9 cellular contexts compared by ENCODE assay signal in the genomic region with DNA sequence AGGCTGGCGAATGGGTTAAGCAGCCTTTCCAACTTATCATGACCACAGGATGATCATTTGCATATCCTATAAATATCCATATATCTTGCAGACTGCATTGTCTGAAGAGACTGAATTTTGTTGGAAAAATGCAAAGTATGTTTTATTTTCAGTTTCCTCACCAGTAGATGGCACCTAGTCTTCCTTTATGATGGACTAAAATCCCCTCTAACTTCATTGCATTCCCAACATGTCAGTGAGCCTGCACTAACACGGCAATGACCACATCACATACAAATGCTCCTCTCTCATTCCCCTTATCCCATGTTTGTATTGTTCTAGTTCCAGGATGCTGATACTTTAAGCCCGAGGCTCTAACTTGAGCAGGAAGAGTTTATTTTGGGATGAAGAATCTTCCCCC. TPM values are rescaled to one million over a fixed set of nuclear protein-coding genes. Genes with fewer than 3 reads are reported as not detected.
A peak's percentile ranks its signal among the peaks of the same experiment; 100 is the strongest.
DNase-seq lines count a peak whose midpoint lies in the region; ATAC-seq and TF ChIP-seq lines count a peak whose summit lies in the region.
"Had no signal": no experiment of that assay in that cellular context is flagged by ENCODE, and none has a peak within 500 bp of the region (broad histone marks: within the 10 kb centered on the region; RNA-seq: fewer than 3 reads in every experiment).

No MANE protein-coding gene starts in this region.

- peak; percentile 27 to 44 (median 41); a peak in 4 of 6 replicates for TF ChIP-seq CTCF in HCT116 (IDR thresholded peaks at IDR 0.05 in 2 of 3, conservative IDR thresholded peaks at IDR 0.05 in 1 of 3; ENCODE audit: borderline replicate concordance in 1 of 3, insufficient read depth in 1 of 3, low read depth in 2 of 3, low read length in 2 of 3)
- TF ChIP-seq CTCF in CD4-positive, alpha-beta T cell (IDR thresholded peaks at IDR 0.05) = no peak

- no peaks in the 10 kb centered on the region for H3K9me2 ChIP-seq in HCT116 (ENCODE audit: insufficient read depth)

- CTCF ChIA-PET in HCT116 (lab: Charles Lee) = no interaction called here
- CTCF ChIA-PET in activated CD4-positive, alpha-beta T cell treated with anti-CD3 and anti-CD28 coated beads, Interleukin-2, amount 10 ng/mL, durations not matched to agents 7 days and 5 days (lab: Charles Lee) = no interaction called here
- CTCF ChIA-PET in CD4-positive, alpha-beta T cell (lab: Charles Lee) = no interaction called here

- no peaks in the 10 kb centered on the region for H3K36me3 ChIP-seq in HCT116 (ENCODE audit: control insufficient read depth in 1 of 2, insufficient read depth in 2 of 2, low read length in 2 of 2)

- DNase-seq in ACHN (peak; percentile 59), HCT116 (ENCODE audit: low read depth, low spot score) (no peak), SK-MEL-5 (ENCODE audit: low read depth, low spot score) (peak; percentile 80), glomerular visceral epithelial cell (ENCODE audit: extremely low spot score) (peak; percentile 28), superior temporal gyrus (ENCODE audit: extremely low spot score) (peak; percentile 64)
- DNase-seq in activated CD4-positive, alpha-beta T cell treated with anti-CD3 and anti-CD28 coated beads, Interleukin-2, amount 10 ng/mL, durations not matched to agents 7 days and 5 days = no peak
- no peak for DNase-seq in activated effector memory CD4-positive, alpha-beta T cell treated with anti-CD3 and anti-CD28 coated beads, Interleukin-2, amount 50 U/mL, for 16 hours
- DNase-seq in CD4-positive, alpha-beta T cell = no peak
- DNase-seq: activated naive CD8-positive, alpha-beta T cell treated with anti-CD3 and anti-CD28 coated beads, Interleukin-2, amount 10 ng/mL, durations not matched to agents 7 days and 5 days had no signal

- no TSS peak for BruUV-seq in HCT116 (replicated peaks; lab: Mats Ljungman, UMichigan)

- peak; percentile 84 for ATAC-seq in HCT116
- no peak for ATAC-seq in CD4-positive, alpha-beta T cell (ENCODE audit: poor library complexity)

- H3K27ac Mint-ChIP-seq in activated CD4-positive, alpha-beta T cell treated with anti-CD3 and anti-CD28 coated beads, Interleukin-2, amount 10 ng/mL, durations not matched to agents 7 days and 5 days = no peak overlapping the region
- no peak overlapping the region for H3K27ac Mint-ChIP-seq in CD4-positive, alpha-beta T cell
- H3K27ac Mint-ChIP-seq: activated naive CD8-positive, alpha-beta T cell treated with anti-CD3 and anti-CD28 coated beads, Interleukin-2, amount 10 ng/mL, durations not matched to agents 7 days and 5 days had no signal

- H2AFZ ChIP-seq in HCT116 (ENCODE audit: low read depth, low read length, poor library complexity, severe bottlenecking) = no peak overlapping the region

- in situ Hi-C loops in ACHN (cut with HindIII; ENCODE audit: low pct_ligation_motif_present, low pct_unique_long_range_greater_than_20kb, low sequenced_read_pairs) (no loop called here), SK-MEL-5 (cut with HindIII; ENCODE audit: low pct_unique_long_range_greater_than_20kb, low sequenced_read_pairs) (no loop called here)

- H3K36me3 Mint-ChIP-seq in activated CD4-positive, alpha-beta T cell treated with anti-CD3 and anti-CD28 coated beads, Interleukin-2, amount 10 ng/mL, durations not matched to agents 7 days and 5 days (ENCODE audit: low read depth) = no peaks in the 10 kb centered on the region
- no peaks in the 10 kb centered on the region for H3K36me3 Mint-ChIP-seq in CD4-positive, alpha-beta T cell (ENCODE audit: low read depth)
- H3K36me3 Mint-ChIP-seq: activated naive CD8-positive, alpha-beta T cell treated with anti-CD3 and anti-CD28 coated beads, Interleukin-2, amount 10 ng/mL, durations not matched to agents 7 days and 5 days had no signal

- H4K20me1 ChIP-seq in HCT116 (ENCODE audit: insufficient read depth) = no peaks in the 10 kb centered on the region

- RAD21 ChIA-PET in HCT116 (lab: Charles Lee; ENCODE audit: low non-redundant PET in 1 of 2, low total read pairs in 2 of 2, uncharacterized antibody in 2 of 2, unreplicated experiment in 2 of 2) = interaction anchor here in 1 of 2 experiments (0.7 kb wide), 1 partner anchor 19 kb away, joined by 3 read pairs; no protein-coding TSS in a partner anchor

- TF ChIP-seq RAD21 in HCT116 (IDR thresholded peaks at IDR 0.05; ENCODE audit: low read depth) = peak; percentile 53

- H3K4me1 ChIP-seq in HCT116 (ENCODE audit: control insufficient read depth in 1 of 2, insufficient read depth in 2 of 2, low read length in 2 of 2) = peaks cover 7 to 14% of the 10 kb centered on the region in 2 experiments; a peak in 2 of 4 replicates

- H3K9me3 ChIP-seq in HCT116 (ENCODE audit: control insufficient read depth in 1 of 2, insufficient read depth in 1 of 2, low read depth in 1 of 2, low read length in 2 of 2) = no peaks in the 10 kb centered on the region
- no peaks in the 10 kb centered on the region for H3K9me3 ChIP-seq in CD4-positive, alpha-beta T cell (ENCODE audit: control insufficient read depth, low read length)

- H3K4me3 Mint-ChIP-seq in activated CD4-positive, alpha-beta T cell treated with anti-CD3 and anti-CD28 coated beads, Interleukin-2, amount 10 ng/mL, durations not matched to agents 7 days and 5 days = no peak overlapping the region
- H3K4me3 Mint-ChIP-seq in CD4-positive, alpha-beta T cell = no peak overlapping the region
- H3K4me3 Mint-ChIP-seq: activated naive CD8-positive, alpha-beta T cell treated with anti-CD3 and anti-CD28 coated beads, Interleukin-2, amount 10 ng/mL, durations not matched to agents 7 days and 5 days had no signal

- H3K9me3 Mint-ChIP-seq in activated CD4-positive, alpha-beta T cell treated with anti-CD3 and anti-CD28 coated beads, Interleukin-2, amount 10 ng/mL, durations not matched to agents 7 days and 5 days = no peaks in the 10 kb centered on the region
- no peaks in the 10 kb centered on the region for H3K9me3 Mint-ChIP-seq in CD4-positive, alpha-beta T cell

- no peaks in the 10 kb centered on the region for H3K27me3 ChIP-seq in HCT116 (ENCODE audit: insufficient read depth, low read length)
- peaks cover 4% of the 10 kb centered on the region for H3K27me3 ChIP-seq in CD4-positive, alpha-beta T cell (ENCODE audit: control insufficient read depth, insufficient read depth, low read length)

- POLR2A ChIA-PET in HCT116 (lab: Charles Lee) = no interaction called here
- POLR2A ChIA-PET in activated CD4-positive, alpha-beta T cell treated with anti-CD3 and anti-CD28 coated beads, Interleukin-2, amount 10 ng/mL, durations not matched to agents 7 days and 5 days (lab: Charles Lee) = no interaction called here
- POLR2A ChIA-PET in CD4-positive, alpha-beta T cell (lab: Charles Lee) = no interaction called here

- H3K9ac ChIP-seq in HCT116 (ENCODE audit: low read length) = no peak overlapping the region

- H3K4me1 Mint-ChIP-seq in activated CD4-positive, alpha-beta T cell treated with anti-CD3 and anti-CD28 coated beads, Interleukin-2, amount 10 ng/mL, durations not matched to agents 7 days and 5 days = no peaks in the 10 kb centered on the region
- H3K4me1 Mint-ChIP-seq in CD4-positive, alpha-beta T cell (ENCODE audit: low read depth) = no peaks in the 10 kb centered on the region

- no peak for TF ChIP-seq POLR2A in HCT116 (IDR thresholded peaks at IDR 0.05; ENCODE audit: borderline replicate concordance, extremely low read depth, insufficient read depth, insufficient read length)

- H3K79me2 ChIP-seq in HCT116 (ENCODE audit: insufficient read depth, low read length) = no peaks in the 10 kb centered on the region

- no peak overlapping the region for H3K4me3 ChIP-seq in HCT116 (replicated peaks in 1 of 2; ENCODE audit: low read depth in 1 of 2, low read length in 2 of 2)

- intact Hi-C loops in HCT116 (cut with micrococcal nuclease) = no loop called here
- intact Hi-C loops in CD4-positive, alpha-beta T cell (cut with DNase I, micrococcal nuclease) = loop anchor here in 1 of 2 experiments (5.0 kb wide), 1 partner anchor 187 kb away; no protein-coding TSS in a partner anchor

- peaks cover 12% of the 10 kb centered on the region for H3K27me3 Mint-ChIP-seq in activated CD4-positive, alpha-beta T cell treated with anti-CD3 and anti-CD28 coated beads, Interleukin-2, amount 10 ng/mL, durations not matched to agents 7 days and 5 days
- peaks cover 13% of the 10 kb centered on the region for H3K27me3 Mint-ChIP-seq in CD4-positive, alpha-beta T cell

- no peak overlapping the region for H3K27ac ChIP-seq in HCT116 (ENCODE audit: low read depth, low read length)
- no peak overlapping the region for H3K27ac ChIP-seq in CD4-positive, alpha-beta T cell (ENCODE audit: low read depth, low read length)

- no peak overlapping the region for H3K4me2 ChIP-seq in HCT116 (ENCODE audit: low read length)

TF ChIP-seq in HCT116, 20 proteins besides CTCF, POLR2A, EP300 and RAD21 (continues in another document):
- TF ChIP-seq ELF1 (IDR thresholded peaks at IDR 0.05; ENCODE audit: borderline replicate concordance, low read depth) (no peak), EZH2 (IDR thresholded peaks at IDR 0.05) (no peak)
- TF ChIP-seq, protein P1, sequence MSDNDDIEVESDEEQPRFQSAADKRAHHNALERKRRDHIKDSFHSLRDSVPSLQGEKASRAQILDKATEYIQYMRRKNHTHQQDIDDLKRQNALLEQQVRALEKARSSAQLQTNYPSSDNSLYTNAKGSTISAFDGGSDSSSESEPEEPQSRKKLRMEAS (IDR thresholded peaks at IDR 0.05) = no peak

RNA-seq across cellular contexts. Expression of a gene that starts 24.7 kb away (rescaled TPM):
- total RNA-seq in HCT116 (2021; ENCODE audit: unreplicated experiment) = not detected
- polyA plus RNA-seq in HCT116 (2012) = 0.04 and 0.06 TPM in 2 replicates
- total RNA-seq in SK-MEL-5 (2014; rRNA removed; shearing (Covaris generic)) = not detected in 2 replicates
- polyA plus RNA-seq in SK-MEL-5 (2015; cell fraction: cytosol; rRNA removed) = 0.15 TPM in 1 of 2 replicates, not detected in the other
- 0.94 TPM in 1 of 2 replicates, not detected in the other for polyA plus RNA-seq in SK-MEL-5 (2015; cell fraction: nucleus; rRNA removed)
- total RNA-seq in activated CD4-positive, alpha-beta T cell treated with anti-CD3 and anti-CD28 coated beads, Interleukin-2, amount 10 ng/mL, durations not matched to agents 7 days and 5 days = not detected
- not detected for total RNA-seq in CD4-positive, alpha-beta T cell
- total RNA-seq: activated naive CD8-positive, alpha-beta T cell treated with anti-CD3 and anti-CD28 coated beads, Interleukin-2, amount 10 ng/mL, durations not matched to agents 7 days and 5 days had no signal

Comparison
In these comparisons a context has a peak if more than half of its experiments do, and no peak if none do; other contexts are left out.
1. DNase-seq: peak in ACHN (single experiment), SK-MEL-5 (single experiment), glomerular visceral epithelial cell (single experiment) and superior temporal gyrus (single experiment); none in HCT116 (single experiment), activated CD4-positive, alpha-beta T cell treated with anti-CD3 and anti-CD28 coated beads, Interleukin-2, amount 10 ng/mL, durations not matched to agents 7 days and 5 days (single experiment), activated effector memory CD4-positive, alpha-beta T cell treated with anti-CD3 and anti-CD28 coated beads, Interleukin-2, amount 50 U/mL, for 16 hours (single experiment) and CD4-positive, alpha-beta T cell (0 of 10).